ENCODE assay signal across 1 cellular context in the genomic region with DNA sequence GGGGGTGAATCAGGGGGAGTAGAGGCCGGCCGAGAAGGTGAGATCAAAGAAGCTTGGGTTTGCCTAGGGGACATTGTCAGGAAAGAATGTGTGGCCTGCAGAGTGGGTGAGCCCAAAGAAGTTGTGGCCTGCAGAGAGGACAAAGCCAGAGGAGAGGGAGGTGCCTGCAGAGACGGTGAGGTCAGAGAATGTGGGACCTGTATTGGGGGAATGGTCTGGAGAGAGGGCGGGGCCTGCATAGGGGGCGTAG.
TF ChIP-seq lines count a peak whose summit lies in the region.

No MANE protein-coding gene starts in this region.

TF ChIP-seq in HepG2, 621 proteins besides CTCF, POLR2A, EP300 and RAD21 (continued from another document and continues in another):
- TF ChIP-seq, protein P1, sequence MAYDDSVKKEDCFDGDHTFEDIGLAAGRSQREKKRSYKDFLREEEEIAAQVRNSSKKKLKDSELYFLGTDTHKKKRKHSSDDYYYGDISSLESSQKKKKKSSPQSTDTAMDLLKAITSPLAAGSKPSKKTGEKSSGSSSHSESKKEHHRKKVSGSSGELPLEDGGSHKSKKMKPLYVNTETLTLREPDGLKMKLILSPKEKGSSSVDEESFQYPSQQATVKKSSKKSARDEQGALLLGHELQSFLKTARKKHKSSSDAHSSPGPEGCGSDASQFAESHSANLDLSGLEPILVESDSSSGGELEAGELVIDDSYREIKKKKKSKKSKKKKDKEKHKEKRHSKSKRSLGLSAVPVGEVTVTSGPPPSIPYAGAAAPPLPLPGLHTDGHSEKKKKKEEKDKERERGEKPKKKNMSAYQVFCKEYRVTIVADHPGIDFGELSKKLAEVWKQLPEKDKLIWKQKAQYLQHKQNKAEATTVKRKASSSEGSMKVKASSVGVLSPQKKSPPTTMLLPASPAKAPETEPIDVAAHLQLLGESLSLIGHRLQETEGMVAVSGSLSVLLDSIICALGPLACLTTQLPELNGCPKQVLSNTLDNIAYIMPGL (CRISPR knock-in tag; IDR thresholded peaks at IDR 0.05; ENCODE audit: borderline replicate concordance in 1 of 2, low read depth in 1 of 2), result no peak
- TF ChIP-seq ZSCAN21 (CRISPR knock-in tag; IDR thresholded peaks at IDR 0.05; ENCODE audit: borderline replicate concordance), result no peak
- TF ChIP-seq SMARCE1 (IDR thresholded peaks at IDR 0.05; ENCODE audit: borderline replicate concordance), result no peak
- no peak for TF ChIP-seq HNRNPK (IDR thresholded peaks at IDR 0.05; ENCODE audit: low read depth, low read length, poor library complexity, severe bottlenecking)
- TF ChIP-seq, protein P2, sequence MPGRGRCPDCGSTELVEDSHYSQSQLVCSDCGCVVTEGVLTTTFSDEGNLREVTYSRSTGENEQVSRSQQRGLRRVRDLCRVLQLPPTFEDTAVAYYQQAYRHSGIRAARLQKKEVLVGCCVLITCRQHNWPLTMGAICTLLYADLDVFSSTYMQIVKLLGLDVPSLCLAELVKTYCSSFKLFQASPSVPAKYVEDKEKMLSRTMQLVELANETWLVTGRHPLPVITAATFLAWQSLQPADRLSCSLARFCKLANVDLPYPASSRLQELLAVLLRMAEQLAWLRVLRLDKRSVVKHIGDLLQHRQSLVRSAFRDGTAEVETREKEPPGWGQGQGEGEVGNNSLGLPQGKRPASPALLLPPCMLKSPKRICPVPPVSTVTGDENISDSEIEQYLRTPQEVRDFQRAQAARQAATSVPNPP (CRISPR knock-in tag; IDR thresholded peaks at IDR 0.05), result no peak
- TF ChIP-seq ZNF674 (CRISPR knock-in tag; IDR thresholded peaks at IDR 0.05; ENCODE audit: low read depth), result no peak
- no peak for TF ChIP-seq JUND (CRISPR knock-in tag; IDR thresholded peaks at IDR 0.05)
- TF ChIP-seq, protein P3, sequence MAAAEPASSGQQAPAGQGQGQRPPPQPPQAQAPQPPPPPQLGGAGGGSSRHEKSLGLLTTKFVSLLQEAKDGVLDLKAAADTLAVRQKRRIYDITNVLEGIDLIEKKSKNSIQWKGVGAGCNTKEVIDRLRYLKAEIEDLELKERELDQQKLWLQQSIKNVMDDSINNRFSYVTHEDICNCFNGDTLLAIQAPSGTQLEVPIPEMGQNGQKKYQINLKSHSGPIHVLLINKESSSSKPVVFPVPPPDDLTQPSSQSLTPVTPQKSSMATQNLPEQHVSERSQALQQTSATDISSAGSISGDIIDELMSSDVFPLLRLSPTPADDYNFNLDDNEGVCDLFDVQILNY (CRISPR knock-in tag; conservative IDR thresholded peaks at IDR 0.05), result no peak
- no peak for TF ChIP-seq TBL1XR1 (IDR thresholded peaks at IDR 0.05; ENCODE audit: borderline replicate concordance, low read length, partially characterized antibody)
- TF ChIP-seq, protein P4, sequence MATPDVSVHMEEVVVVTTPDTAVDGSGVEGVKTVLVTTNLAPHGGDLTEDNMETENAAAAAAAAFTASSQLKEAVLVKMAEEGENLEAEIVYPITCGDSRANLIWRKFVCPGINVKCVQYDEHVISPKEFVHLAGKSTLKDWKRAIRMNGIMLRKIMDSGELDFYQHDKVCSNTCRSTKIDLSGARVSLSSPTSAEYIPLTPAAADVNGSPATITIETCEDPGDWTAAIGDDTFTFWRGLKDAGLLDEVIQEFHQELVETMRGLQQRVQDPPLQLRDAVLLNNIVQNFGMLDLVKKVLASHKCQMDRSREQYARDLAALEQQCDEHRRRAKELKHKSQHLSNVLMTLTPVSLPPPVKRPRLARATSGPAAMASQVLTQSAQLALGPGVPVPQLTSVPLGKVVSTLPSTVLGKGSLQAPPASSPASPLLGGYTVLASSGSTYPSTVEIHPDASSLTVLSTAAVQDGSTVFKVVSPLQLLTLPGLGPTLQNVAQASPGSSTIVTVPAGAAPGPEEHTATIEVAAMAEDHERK (CRISPR knock-in tag; IDR thresholded peaks at IDR 0.05; ENCODE audit: low read depth), result no peak
- TF ChIP-seq, protein P5, sequence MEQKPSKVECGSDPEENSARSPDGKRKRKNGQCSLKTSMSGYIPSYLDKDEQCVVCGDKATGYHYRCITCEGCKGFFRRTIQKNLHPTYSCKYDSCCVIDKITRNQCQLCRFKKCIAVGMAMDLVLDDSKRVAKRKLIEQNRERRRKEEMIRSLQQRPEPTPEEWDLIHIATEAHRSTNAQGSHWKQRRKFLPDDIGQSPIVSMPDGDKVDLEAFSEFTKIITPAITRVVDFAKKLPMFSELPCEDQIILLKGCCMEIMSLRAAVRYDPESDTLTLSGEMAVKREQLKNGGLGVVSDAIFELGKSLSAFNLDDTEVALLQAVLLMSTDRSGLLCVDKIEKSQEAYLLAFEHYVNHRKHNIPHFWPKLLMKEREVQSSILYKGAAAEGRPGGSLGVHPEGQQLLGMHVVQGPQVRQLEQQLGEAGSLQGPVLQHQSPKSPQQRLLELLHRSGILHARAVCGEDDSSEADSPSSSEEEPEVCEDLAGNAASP (CRISPR knock-in tag; IDR thresholded peaks at IDR 0.05; ENCODE audit: borderline replicate concordance), result no peak
- no peak for TF ChIP-seq JARID2 (CRISPR knock-in tag; IDR thresholded peaks at IDR 0.05; ENCODE audit: insufficient replicate concordance)
- TF ChIP-seq MAF1 (CRISPR knock-in tag; IDR thresholded peaks at IDR 0.05; ENCODE audit: borderline replicate concordance), result no peak
- TF ChIP-seq MTF1 (CRISPR knock-in tag; IDR thresholded peaks at IDR 0.05), result no peak
- TF ChIP-seq SPEN (CRISPR knock-in tag; IDR thresholded peaks at IDR 0.05; ENCODE audit: low read depth), result 0 out of 2 replicates have a peak, but pooled peaks have one; percentile 3
- no peak for TF ChIP-seq PHF20 (CRISPR knock-in tag; IDR thresholded peaks at IDR 0.05)
- no peak for TF ChIP-seq ZNF737 (CRISPR knock-in tag; IDR thresholded peaks at IDR 0.05; ENCODE audit: borderline replicate concordance)
- TF ChIP-seq ZNF570 (CRISPR knock-in tag; IDR thresholded peaks at IDR 0.05; ENCODE audit: borderline replicate concordance), result no peak
- no peak for TF ChIP-seq ZNF589 (CRISPR knock-in tag; conservative IDR thresholded peaks at IDR 0.05)
- no peak for TF ChIP-seq NCOR1 (IDR thresholded peaks at IDR 0.05; ENCODE audit: borderline replicate concordance, low read length)
- TF ChIP-seq ETV6 (CRISPR knock-in tag; conservative IDR thresholded peaks at IDR 0.05), result no peak
- no peak for TF ChIP-seq SUZ12 (IDR thresholded peaks at IDR 0.05; ENCODE audit: low read depth, low read length)
- no peak for TF ChIP-seq PTBP1 (IDR thresholded peaks at IDR 0.05; ENCODE audit: low read depth, low read length, poor library complexity, severe bottlenecking)
- TF ChIP-seq ZNF101 (CRISPR knock-in tag; IDR thresholded peaks at IDR 0.05; ENCODE audit: borderline replicate concordance, low read depth), result no peak
- TF ChIP-seq MZF1 (CRISPR knock-in tag; IDR thresholded peaks at IDR 0.05; ENCODE audit: borderline replicate concordance), result no peak
- TF ChIP-seq NCOA5 (CRISPR knock-in tag; IDR thresholded peaks at IDR 0.05), result no peak
- TF ChIP-seq, protein P6, sequence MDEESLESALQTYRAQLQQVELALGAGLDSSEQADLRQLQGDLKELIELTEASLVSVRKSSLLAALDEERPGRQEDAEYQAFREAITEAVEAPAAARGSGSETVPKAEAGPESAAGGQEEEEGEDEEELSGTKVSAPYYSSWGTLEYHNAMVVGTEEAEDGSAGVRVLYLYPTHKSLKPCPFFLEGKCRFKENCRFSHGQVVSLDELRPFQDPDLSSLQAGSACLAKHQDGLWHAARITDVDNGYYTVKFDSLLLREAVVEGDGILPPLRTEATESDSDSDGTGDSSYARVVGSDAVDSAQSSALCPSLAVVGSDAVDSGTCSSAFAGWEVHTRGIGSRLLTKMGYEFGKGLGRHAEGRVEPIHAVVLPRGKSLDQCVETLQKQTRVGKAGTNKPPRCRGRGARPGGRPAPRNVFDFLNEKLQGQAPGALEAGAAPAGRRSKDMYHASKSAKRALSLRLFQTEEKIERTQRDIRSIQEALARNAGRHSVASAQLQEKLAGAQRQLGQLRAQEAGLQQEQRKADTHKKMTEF (CRISPR knock-in tag; IDR thresholded peaks at IDR 0.05), result no peak
- 0 out of 2 replicates have a peak, but pooled peaks have one; percentile 9 for TF ChIP-seq ZSCAN25 (CRISPR knock-in tag; IDR thresholded peaks at IDR 0.05)
- no peak for TF ChIP-seq ZNF776 (CRISPR knock-in tag; IDR thresholded peaks at IDR 0.05)
- TF ChIP-seq PAWR (CRISPR knock-in tag; IDR thresholded peaks at IDR 0.05; ENCODE audit: borderline replicate concordance), result no peak
- TF ChIP-seq, protein P7, sequence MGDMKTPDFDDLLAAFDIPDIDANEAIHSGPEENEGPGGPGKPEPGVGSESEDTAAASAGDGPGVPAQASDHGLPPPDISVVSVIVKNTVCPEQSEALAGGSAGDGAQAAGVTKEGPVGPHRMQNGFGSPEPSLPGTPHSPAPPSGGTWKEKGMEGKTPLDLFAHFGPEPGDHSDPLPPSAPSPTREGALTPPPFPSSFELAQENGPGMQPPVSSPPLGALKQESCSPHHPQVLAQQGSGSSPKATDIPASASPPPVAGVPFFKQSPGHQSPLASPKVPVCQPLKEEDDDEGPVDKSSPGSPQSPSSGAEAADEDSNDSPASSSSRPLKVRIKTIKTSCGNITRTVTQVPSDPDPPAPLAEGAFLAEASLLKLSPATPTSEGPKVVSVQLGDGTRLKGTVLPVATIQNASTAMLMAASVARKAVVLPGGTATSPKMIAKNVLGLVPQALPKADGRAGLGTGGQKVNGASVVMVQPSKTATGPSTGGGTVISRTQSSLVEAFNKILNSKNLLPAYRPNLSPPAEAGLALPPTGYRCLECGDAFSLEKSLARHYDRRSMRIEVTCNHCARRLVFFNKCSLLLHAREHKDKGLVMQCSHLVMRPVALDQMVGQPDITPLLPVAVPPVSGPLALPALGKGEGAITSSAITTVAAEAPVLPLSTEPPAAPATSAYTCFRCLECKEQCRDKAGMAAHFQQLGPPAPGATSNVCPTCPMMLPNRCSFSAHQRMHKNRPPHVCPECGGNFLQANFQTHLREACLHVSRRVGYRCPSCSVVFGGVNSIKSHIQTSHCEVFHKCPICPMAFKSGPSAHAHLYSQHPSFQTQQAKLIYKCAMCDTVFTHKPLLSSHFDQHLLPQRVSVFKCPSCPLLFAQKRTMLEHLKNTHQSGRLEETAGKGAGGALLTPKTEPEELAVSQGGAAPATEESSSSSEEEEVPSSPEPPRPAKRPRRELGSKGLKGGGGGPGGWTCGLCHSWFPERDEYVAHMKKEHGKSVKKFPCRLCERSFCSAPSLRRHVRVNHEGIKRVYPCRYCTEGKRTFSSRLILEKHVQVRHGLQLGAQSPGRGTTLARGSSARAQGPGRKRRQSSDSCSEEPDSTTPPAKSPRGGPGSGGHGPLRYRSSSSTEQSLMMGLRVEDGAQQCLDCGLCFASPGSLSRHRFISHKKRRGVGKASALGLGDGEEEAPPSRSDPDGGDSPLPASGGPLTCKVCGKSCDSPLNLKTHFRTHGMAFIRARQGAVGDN (CRISPR knock-in tag; IDR thresholded peaks at IDR 0.05), result no peak; the same call in 1 of the 2 replicates
- TF ChIP-seq, protein P8, sequence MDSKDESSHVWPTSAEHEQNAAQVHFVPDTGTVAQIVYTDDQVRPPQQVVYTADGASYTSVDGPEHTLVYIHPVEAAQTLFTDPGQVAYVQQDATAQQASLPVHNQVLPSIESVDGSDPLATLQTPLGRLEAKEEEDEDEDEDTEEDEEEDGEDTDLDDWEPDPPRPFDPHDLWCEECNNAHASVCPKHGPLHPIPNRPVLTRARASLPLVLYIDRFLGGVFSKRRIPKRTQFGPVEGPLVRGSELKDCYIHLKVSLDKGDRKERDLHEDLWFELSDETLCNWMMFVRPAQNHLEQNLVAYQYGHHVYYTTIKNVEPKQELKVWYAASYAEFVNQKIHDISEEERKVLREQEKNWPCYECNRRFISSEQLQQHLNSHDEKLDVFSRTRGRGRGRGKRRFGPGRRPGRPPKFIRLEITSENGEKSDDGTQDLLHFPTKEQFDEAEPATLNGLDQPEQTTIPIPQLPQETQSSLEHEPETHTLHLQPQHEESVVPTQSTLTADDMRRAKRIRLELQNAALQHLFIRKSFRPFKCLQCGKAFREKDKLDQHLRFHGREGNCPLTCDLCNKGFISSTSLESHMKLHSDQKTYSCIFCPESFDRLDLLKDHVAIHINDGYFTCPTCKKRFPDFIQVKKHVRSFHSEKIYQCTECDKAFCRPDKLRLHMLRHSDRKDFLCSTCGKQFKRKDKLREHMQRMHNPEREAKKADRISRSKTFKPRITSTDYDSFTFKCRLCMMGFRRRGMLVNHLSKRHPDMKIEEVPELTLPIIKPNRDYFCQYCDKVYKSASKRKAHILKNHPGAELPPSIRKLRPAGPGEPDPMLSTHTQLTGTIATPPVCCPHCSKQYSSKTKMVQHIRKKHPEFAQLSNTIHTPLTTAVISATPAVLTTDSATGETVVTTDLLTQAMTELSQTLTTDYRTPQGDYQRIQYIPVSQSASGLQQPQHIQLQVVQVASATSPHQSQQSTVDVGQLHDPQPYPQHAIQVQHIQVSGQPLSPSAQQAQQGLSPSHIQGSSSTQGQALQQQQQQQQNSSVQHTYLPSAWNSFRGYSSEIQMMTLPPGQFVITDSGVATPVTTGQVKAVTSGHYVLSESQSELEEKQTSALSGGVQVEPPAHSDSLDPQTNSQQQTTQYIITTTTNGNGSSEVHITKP (CRISPR knock-in tag; IDR thresholded peaks at IDR 0.05; ENCODE audit: low read depth), result no peak
- TF ChIP-seq, protein P9, sequence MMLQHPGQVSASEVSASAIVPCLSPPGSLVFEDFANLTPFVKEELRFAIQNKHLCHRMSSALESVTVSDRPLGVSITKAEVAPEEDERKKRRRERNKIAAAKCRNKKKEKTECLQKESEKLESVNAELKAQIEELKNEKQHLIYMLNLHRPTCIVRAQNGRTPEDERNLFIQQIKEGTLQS (CRISPR knock-in tag; IDR thresholded peaks at IDR 0.05), result no peak
- TF ChIP-seq ZNF432 (CRISPR knock-in tag; IDR thresholded peaks at IDR 0.05; ENCODE audit: borderline replicate concordance), result no peak
- TF ChIP-seq MYNN (CRISPR knock-in tag; IDR thresholded peaks at IDR 0.05; ENCODE audit: low read depth), result no peak
- no peak for TF ChIP-seq TP53 (CRISPR knock-in tag; conservative IDR thresholded peaks at IDR 0.05)
- no peak for TF ChIP-seq ZKSCAN8 (CRISPR knock-in tag; IDR thresholded peaks at IDR 0.05; ENCODE audit: borderline replicate concordance)
- TF ChIP-seq, protein P10, sequence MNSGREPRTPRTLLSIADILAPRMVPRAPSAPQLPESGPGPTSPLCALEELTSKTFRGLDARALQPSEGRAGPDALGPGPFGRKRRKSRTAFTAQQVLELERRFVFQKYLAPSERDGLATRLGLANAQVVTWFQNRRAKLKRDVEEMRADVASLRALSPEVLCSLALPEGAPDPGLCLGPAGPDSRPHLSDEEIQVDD (CRISPR knock-in tag; IDR thresholded peaks at IDR 0.05; ENCODE audit: borderline replicate concordance), result no peak
- no peak for TF ChIP-seq ZNF562 (CRISPR knock-in tag; IDR thresholded peaks at IDR 0.05; ENCODE audit: borderline replicate concordance)
- 0 out of 2 replicates have a peak, but pooled peaks have one; percentile 1 for TF ChIP-seq ZNF230 (CRISPR knock-in tag; IDR thresholded peaks at IDR 0.05)
- TF ChIP-seq, protein P11, sequence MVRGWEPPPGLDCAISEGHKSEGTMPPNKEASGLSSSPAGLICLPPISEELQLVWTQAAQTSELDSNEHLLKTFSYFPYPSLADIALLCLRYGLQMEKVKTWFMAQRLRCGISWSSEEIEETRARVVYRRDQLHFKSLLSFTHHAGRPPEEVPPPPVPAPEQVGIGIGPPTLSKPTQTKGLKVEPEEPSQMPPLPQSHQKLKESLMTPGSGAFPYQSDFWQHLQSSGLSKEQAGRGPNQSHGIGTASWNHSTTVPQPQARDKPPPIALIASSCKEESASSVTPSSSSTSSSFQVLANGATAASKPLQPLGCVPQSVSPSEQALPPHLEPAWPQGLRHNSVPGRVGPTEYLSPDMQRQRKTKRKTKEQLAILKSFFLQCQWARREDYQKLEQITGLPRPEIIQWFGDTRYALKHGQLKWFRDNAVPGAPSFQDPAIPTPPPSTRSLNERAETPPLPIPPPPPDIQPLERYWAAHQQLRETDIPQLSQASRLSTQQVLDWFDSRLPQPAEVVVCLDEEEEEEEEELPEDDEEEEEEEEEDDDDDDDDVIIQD (CRISPR knock-in tag; IDR thresholded peaks at IDR 0.05; ENCODE audit: low read depth), result no peak
- peak; percentile 49 for TF ChIP-seq ZFY (CRISPR knock-in tag; IDR thresholded peaks at IDR 0.05)
- no peak for TF ChIP-seq RCOR2 (CRISPR knock-in tag; IDR thresholded peaks at IDR 0.05)
